In the genomic region with DNA sequence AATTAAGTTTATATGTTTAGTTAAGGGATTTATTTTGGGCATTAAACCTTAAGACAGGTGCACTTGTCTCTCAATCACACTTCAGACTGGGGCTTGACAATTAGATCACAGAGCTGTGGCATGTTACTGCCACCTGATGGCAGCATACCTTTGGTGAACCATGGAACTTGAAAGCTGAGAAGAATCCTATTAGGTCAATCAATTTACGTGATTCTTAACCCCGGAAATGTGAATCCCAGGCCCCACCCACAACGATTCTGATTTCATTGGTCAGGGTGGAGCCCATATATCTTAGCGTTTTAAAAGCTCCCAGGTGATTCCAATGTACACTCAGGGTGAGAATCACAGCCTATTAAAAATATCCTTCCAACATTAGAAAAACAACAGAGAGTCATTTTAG, we compare ENCODE assay signal across 8 cellular contexts.
DNase-seq lines count a peak whose midpoint lies in the region; ATAC-seq, FAIRE-seq and TF ChIP-seq lines count a peak whose summit lies in the region.

No MANE protein-coding gene starts in this region.

- CTCF ChIA-PET in WTC11 (lab: Charles Lee) (interaction anchor here (0.6 to 4.9 kb wide), 27 partner anchors 9 to 333 kb away, joined by 3 to 56 read pairs (median 5); a partner anchor contains a TSS), endothelial cell of umbilical vein (lab: Charles Lee) (interaction anchor here (0.7 to 4.1 kb wide), 18 partner anchors 9 to 332 kb away, joined by 3 to 80 read pairs (median 6); no protein-coding TSS in a partner anchor)

- no peak overlapping the region for H3K27ac Mint-ChIP-seq in WTC11
- H3K27ac Mint-ChIP-seq in nephron, result no peak overlapping the region

- H3K4me3 Mint-ChIP-seq in WTC11, result no peak overlapping the region
- no peak overlapping the region for H3K4me3 Mint-ChIP-seq in nephron

- peak; percentile 19 for DNase-seq in activated gamma-delta T cell treated with Interleukin-2 at 50 U/mL for 16 hours
- DNase-seq in activated gamma-delta T cell (lab: John Stamatoyannopoulos, UW), result no peak
- peak; percentile 59 for DNase-seq in NB4 (ENCODE audit: low read depth)
- peak; percentile 62 for DNase-seq in WTC11 (ENCODE audit: low spot score)
- peak; percentile 49 for DNase-seq in endothelial cell of umbilical vein (ENCODE audit: low read depth, low spot score)
- DNase-seq in GOT3 (lab: John Stamatoyannopoulos, UW), result no peak

- H3K36me3 Mint-ChIP-seq in WTC11 (no peaks in the 10 kb centered on the region), nephron (ENCODE audit: low read depth) (no peaks in the 10 kb centered on the region)

- dilution Hi-C loops in endothelial cell of umbilical vein (cut with MboI; ENCODE audit: extremely low pct_ligation_motif_present, low sequenced_read_pairs), result no loop called here

- H3K9me3 Mint-ChIP-seq in WTC11 (peaks cover 10% of the 10 kb centered on the region; the same call in 1 of the 2 replicates), nephron (peaks cover 12% of the 10 kb centered on the region)

- H3K4me3 ChIP-seq in NB4 (ENCODE audit: low read depth, low read length) (no peak overlapping the region), endothelial cell of umbilical vein (replicated peaks in 1 of 3; ENCODE audit: insufficient read depth in 1 of 3, low read depth in 1 of 3, low read length in 3 of 3) (no peak overlapping the region)

- H3K27me3 Mint-ChIP-seq in WTC11 (ENCODE audit: low read depth) (no peaks in the 10 kb centered on the region), nephron (ENCODE audit: low read depth) (peaks cover 35% of the 10 kb centered on the region)

- FAIRE-seq in endothelial cell of umbilical vein (lab: Jason Lieb, UNC), result peak; percentile 46

- no peak for TF ChIP-seq POLR2A in NB4 (IDR thresholded peaks at IDR 0.05; ENCODE audit: extremely low read depth, insufficient read length)
- no peak for TF ChIP-seq POLR2A in endothelial cell of umbilical vein (IDR thresholded peaks at IDR 0.05; ENCODE audit: low read depth, low read length)

- H3K9me1 ChIP-seq in endothelial cell of umbilical vein (replicated peaks; ENCODE audit: control insufficient read depth, extremely low read depth, insufficient read depth, low read length), result no peaks in the 10 kb centered on the region

- H3K79me2 ChIP-seq in endothelial cell of umbilical vein (ENCODE audit: control insufficient read depth, insufficient read depth, low read length), result no peaks in the 10 kb centered on the region

- no peak overlapping the region for H3K9ac ChIP-seq in endothelial cell of umbilical vein (replicated peaks; ENCODE audit: extremely low read depth, insufficient read depth, low read length)

- intact Hi-C loops in endothelial cell of umbilical vein (cut with micrococcal nuclease), result loop anchor here (1.0 kb wide), 1 partner anchor 98 kb away; no protein-coding TSS in a partner anchor

- H3K36me3 ChIP-seq in endothelial cell of umbilical vein (ENCODE audit: control insufficient read depth in 2 of 2, extremely low read depth in 1 of 2, insufficient read depth in 2 of 2, low read length in 2 of 2), result no peaks in the 10 kb centered on the region

- no peaks in the 10 kb centered on the region for H3K4me1 ChIP-seq in endothelial cell of umbilical vein (ENCODE audit: control insufficient read depth, extremely low read depth, insufficient read depth, low read length)

- no peaks in the 10 kb centered on the region for H3K27me3 ChIP-seq in endothelial cell of umbilical vein (ENCODE audit: control insufficient read depth in 2 of 2, insufficient read depth in 2 of 2, low read length in 2 of 2)

- H3K9me3 ChIP-seq in endothelial cell of umbilical vein (replicated peaks; ENCODE audit: control insufficient read depth, insufficient read depth, low read length), result no peaks in the 10 kb centered on the region

- no peak overlapping the region for H2AFZ ChIP-seq in endothelial cell of umbilical vein (ENCODE audit: low read depth, low read length)

- H3K27ac ChIP-seq in endothelial cell of umbilical vein (ENCODE audit: insufficient read depth, low read depth, low read length), result no peak overlapping the region

- no peaks in the 10 kb centered on the region for H3K4me1 Mint-ChIP-seq in WTC11
- H3K4me1 Mint-ChIP-seq in nephron, result no peaks in the 10 kb centered on the region

- peak; percentile 89 for ATAC-seq in WTC11
- no peak for ATAC-seq in HG03378 (IDR thresholded peaks at IDR 0.05; ENCODE audit: unreplicated experiment)

- POLR2A ChIA-PET in WTC11 (lab: Charles Lee), result no interaction called here
- POLR2A ChIA-PET in endothelial cell of umbilical vein (lab: Charles Lee), result no interaction called here

- no peaks in the 10 kb centered on the region for H4K20me1 ChIP-seq in endothelial cell of umbilical vein (replicated peaks; ENCODE audit: control insufficient read depth, extremely low read depth, insufficient read depth, low read length)

- no TSS peak for BruUV-seq in endothelial cell of umbilical vein (replicated peaks; lab: Mats Ljungman, UMichigan)

- no peak overlapping the region for H3K4me2 ChIP-seq in endothelial cell of umbilical vein (ENCODE audit: insufficient read depth, low read length)

- TF ChIP-seq CTCF in NB4 (IDR thresholded peaks at IDR 0.05; ENCODE audit: low read depth, low read length) (peak; percentile 79), WTC11 (IDR thresholded peaks at IDR 0.05) (no peak; the same call in 1 of the 2 replicates), endothelial cell of umbilical vein (IDR thresholded peaks at IDR 0.05; ENCODE audit: extremely low read depth in 1 of 2, insufficient read depth in 1 of 2, low read depth in 1 of 2, low read length in 2 of 2) (peak; percentile 32 to 55), nephron (IDR thresholded peaks at IDR 0.05; ENCODE audit: unreplicated experiment in 3 of 3) (peak in 2 of 3 experiments; percentile 43)

TF ChIP-seq in WTC11, 78 proteins besides CTCF, POLR2A, EP300 and RAD21 (continues in another document):
- TF ChIP-seq, protein P1, sequence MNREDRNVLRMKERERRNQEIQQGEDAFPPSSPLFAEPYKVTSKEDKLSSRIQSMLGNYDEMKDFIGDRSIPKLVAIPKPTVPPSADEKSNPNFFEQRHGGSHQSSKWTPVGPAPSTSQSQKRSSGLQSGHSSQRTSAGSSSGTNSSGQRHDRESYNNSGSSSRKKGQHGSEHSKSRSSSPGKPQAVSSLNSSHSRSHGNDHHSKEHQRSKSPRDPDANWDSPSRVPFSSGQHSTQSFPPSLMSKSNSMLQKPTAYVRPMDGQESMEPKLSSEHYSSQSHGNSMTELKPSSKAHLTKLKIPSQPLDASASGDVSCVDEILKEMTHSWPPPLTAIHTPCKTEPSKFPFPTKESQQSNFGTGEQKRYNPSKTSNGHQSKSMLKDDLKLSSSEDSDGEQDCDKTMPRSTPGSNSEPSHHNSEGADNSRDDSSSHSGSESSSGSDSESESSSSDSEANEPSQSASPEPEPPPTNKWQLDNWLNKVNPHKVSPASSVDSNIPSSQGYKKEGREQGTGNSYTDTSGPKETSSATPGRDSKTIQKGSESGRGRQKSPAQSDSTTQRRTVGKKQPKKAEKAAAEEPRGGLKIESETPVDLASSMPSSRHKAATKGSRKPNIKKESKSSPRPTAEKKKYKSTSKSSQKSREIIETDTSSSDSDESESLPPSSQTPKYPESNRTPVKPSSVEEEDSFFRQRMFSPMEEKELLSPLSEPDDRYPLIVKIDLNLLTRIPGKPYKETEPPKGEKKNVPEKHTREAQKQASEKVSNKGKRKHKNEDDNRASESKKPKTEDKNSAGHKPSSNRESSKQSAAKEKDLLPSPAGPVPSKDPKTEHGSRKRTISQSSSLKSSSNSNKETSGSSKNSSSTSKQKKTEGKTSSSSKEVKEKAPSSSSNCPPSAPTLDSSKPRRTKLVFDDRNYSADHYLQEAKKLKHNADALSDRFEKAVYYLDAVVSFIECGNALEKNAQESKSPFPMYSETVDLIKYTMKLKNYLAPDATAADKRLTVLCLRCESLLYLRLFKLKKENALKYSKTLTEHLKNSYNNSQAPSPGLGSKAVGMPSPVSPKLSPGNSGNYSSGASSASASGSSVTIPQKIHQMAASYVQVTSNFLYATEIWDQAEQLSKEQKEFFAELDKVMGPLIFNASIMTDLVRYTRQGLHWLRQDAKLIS (CRISPR knock-in tag; IDR thresholded peaks at IDR 0.05; ENCODE audit: borderline replicate concordance), result no peak
- no peak for TF ChIP-seq IRF2 (CRISPR knock-in tag; IDR thresholded peaks at IDR 0.05; ENCODE audit: borderline replicate concordance, low read depth)
- no peak for TF ChIP-seq SOX15 (CRISPR knock-in tag; IDR thresholded peaks at IDR 0.05)
- TF ChIP-seq FOXJ3 (CRISPR knock-in tag; IDR thresholded peaks at IDR 0.05; ENCODE audit: borderline replicate concordance), result no peak

TF ChIP-seq in endothelial cell of umbilical vein, 7 proteins besides CTCF, POLR2A, EP300 and RAD21:
- TF ChIP-seq GATA2 (IDR thresholded peaks at IDR 0.05; ENCODE audit: insufficient read depth, insufficient read length, low read depth, low read length) (no peak), FOS (IDR thresholded peaks at IDR 0.05; ENCODE audit: borderline replicate concordance, insufficient read depth, low read length) (no peak), JUN (IDR thresholded peaks at IDR 0.05; ENCODE audit: borderline replicate concordance, insufficient read depth, insufficient read length, low read depth) (no peak), POLR2AphosphoS5 (IDR thresholded peaks at IDR 0.05; ENCODE audit: insufficient read depth, low read depth, low read length) (no peak), EZH2 (IDR thresholded peaks at IDR 0.05; ENCODE audit: borderline replicate concordance, low read depth, low read length, severe bottlenecking) (no peak), MYC (IDR thresholded peaks at IDR 0.05; ENCODE audit: low read depth, low read length) (no peak)
- TF ChIP-seq, protein P2, sequence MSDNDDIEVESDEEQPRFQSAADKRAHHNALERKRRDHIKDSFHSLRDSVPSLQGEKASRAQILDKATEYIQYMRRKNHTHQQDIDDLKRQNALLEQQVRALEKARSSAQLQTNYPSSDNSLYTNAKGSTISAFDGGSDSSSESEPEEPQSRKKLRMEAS (IDR thresholded peaks at IDR 0.05; ENCODE audit: insufficient read depth, insufficient read length), result no peak

Comparison
In these comparisons a context has a peak if more than half of its experiments do, and no peak if none do; other contexts are left out.
1. DNase-seq: peak in activated gamma-delta T cell treated with Interleukin-2 at 50 U/mL for 16 hours (single experiment), NB4 (single experiment), WTC11 (single experiment) and endothelial cell of umbilical vein (single experiment); none in activated gamma-delta T cell (single experiment) and GOT3 (single experiment).